8 cellular contexts compared by ENCODE assay signal in the genomic region with DNA sequence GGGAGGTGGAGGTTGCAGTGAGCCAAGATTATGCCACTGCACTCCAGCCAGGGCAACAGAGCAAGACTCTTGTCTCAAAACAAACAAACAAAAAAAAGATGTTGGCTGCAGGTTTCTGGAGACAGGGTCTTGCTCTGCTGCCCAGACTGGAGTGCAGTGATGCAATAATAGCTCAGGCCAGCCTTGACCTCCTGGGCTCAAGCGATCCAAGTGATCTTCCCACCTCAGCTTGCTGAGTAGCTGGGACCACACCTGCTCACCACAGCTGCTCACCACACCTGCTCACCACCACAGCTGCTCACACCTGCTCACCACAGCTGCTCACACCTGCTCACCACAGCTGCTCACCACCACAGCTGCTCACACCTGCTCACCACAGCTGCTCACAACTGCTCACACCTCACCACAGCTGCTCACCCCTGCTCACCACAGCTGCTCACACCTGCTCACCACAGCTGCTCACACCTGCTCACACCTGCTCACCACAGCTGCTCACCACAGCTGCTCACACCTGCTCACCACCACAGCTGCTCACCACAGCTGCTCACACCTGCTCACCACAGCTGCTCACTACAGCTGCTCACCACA. TPM values are rescaled to one million over a fixed set of nuclear protein-coding genes. Genes with fewer than 3 reads are reported as not detected.
A peak's percentile ranks its signal among the peaks of the same experiment; 100 is the strongest.
DNase-seq lines count a peak whose midpoint lies in the region; ATAC-seq, FAIRE-seq and TF ChIP-seq lines count a peak whose summit lies in the region.
"Not testable (repeated sequence)": the region's sequence is repeated elsewhere in the genome, so short reads cannot be mapped to it uniquely, and the experiment has no call there.
"Had no signal": no experiment of that assay in that cellular context is flagged by ENCODE, and none has a peak within 500 bp of the region (broad histone marks: within the 10 kb centered on the region; RNA-seq: fewer than 3 reads in every experiment).

No MANE protein-coding gene starts in this region.

- H3K4me2 ChIP-seq in K562 (ENCODE audit: insufficient read depth, low read length) = not testable (repeated sequence)

- H3K9me3 ChIP-seq in CD8-positive, alpha-beta memory T cell (ENCODE audit: low read length); K562 (replicated peaks; ENCODE audit: control insufficient read depth, insufficient read depth, low read depth, low read length); kidney (ENCODE audit: control insufficient read depth in 1 of 2, low read length in 2 of 2); spleen: not testable (repeated sequence)

- not testable (repeated sequence) for TF ChIP-seq RAD21 in K562 (CRISPR knock-in tag; conservative IDR thresholded peaks at IDR 0.05 in 1 of 2, IDR thresholded peaks at IDR 0.05 in 1 of 2)

- not testable (repeated sequence) for TF ChIP-seq POLR2A in K562 (conservative IDR thresholded peaks at IDR 0.05); spleen (IDR thresholded peaks at IDR 0.05)

- not testable (repeated sequence) for H4K20me1 ChIP-seq in K562 (replicated peaks; ENCODE audit: control insufficient read depth, insufficient read depth, low read length)

- not testable (repeated sequence) for H2AFZ ChIP-seq in K562 (ENCODE audit: low read depth, low read length)

- H3K9ac ChIP-seq in K562 (ENCODE audit: insufficient read depth in 1 of 2, low read depth in 2 of 2, low read length in 2 of 2); kidney (ENCODE audit: low read length in 2 of 2): not testable (repeated sequence)

- 85% methylated on average over 1 of the region's 1 CpG for WGBS in K562 (ENCODE audit: insufficient coverage, low coverage, missing lambda C conversion rate)
- 0 to 89% (median 53%) methylated on average over 1 of the region's 1 CpG for WGBS in spleen, 5 donors

- H3K36me3 ChIP-seq in CD8-positive, alpha-beta memory T cell (ENCODE audit: insufficient read depth, low read length) = peaks cover 26% of the 10 kb centered on the region
- H3K36me3 ChIP-seq in K562 (ENCODE audit: control insufficient read depth, insufficient read depth, low read length) (peaks cover 68% of the 10 kb centered on the region; the same call in 2 of the 3 replicates), kidney (ENCODE audit: control insufficient read depth in 1 of 2, insufficient read depth in 2 of 2, low read length in 2 of 2) (peaks cover 15 to 28% of the 10 kb centered on the region in 2 donors), spleen (peaks cover 0 to 97% (median 67%) of the 10 kb centered on the region in 6 donors)

- H3K27me3 Mint-ChIP-seq in CD8-positive, alpha-beta memory T cell = peaks cover 0 to 11% of the 10 kb centered on the region in 2 donors
- not testable (repeated sequence) for H3K27me3 Mint-ChIP-seq in activated T-cell treated with anti-CD3 and anti-CD28 coated beads, Interleukin-2, amount 50 U/mL, for 72 hours (ENCODE audit: low read depth)

- TF ChIP-seq EP300 in K562 (IDR thresholded peaks at IDR 0.05; ENCODE audit: low read length) = not testable (repeated sequence)

- FAIRE-seq in K562 (lab: Jason Lieb, UNC); kidney (lab: Jason Lieb, UNC): not testable (repeated sequence)

- H3K27ac Mint-ChIP-seq in CD8-positive, alpha-beta memory T cell = peak overlapping the region; percentile 80 to 99 (median 92)
- peak overlapping the region; percentile 83 for H3K27ac Mint-ChIP-seq in activated T-cell treated with anti-CD3 and anti-CD28 coated beads, Interleukin-2, amount 50 U/mL, for 72 hours

- peak; percentile 9 to 17 for ATAC-seq in activated CD4-positive, CD25-positive, alpha-beta regulatory T cell treated with anti-CD3 and anti-CD28 coated beads, Interleukin-2, amount 50 U/mL, for 24 hours
- ATAC-seq in activated T-cell treated with anti-CD3 and anti-CD28 coated beads, Interleukin-2, amount 50 U/mL, for 72 hours (replicated peaks in 1 of 2) = peak in 1 of 2 donors; percentile 13
- not testable (repeated sequence) for ATAC-seq in K562

- POLR2A ChIA-PET in CD8-positive, alpha-beta memory T cell (lab: Charles Lee) = not testable (repeated sequence)
- POLR2A ChIA-PET in K562 (lab: Yijun Ruan, JAX) = interaction anchor here (1.6 kb wide), 1 partner anchor 18 kb away, joined by 4 read pairs; no protein-coding TSS in a partner anchor

- not testable (repeated sequence) for H3K27me3 ChIP-seq in CD8-positive, alpha-beta memory T cell (ENCODE audit: insufficient read depth, low read length, poor library complexity, severe bottlenecking); K562 (ENCODE audit: control insufficient read depth in 2 of 2, insufficient read depth in 2 of 2, low read length in 2 of 2); spleen (replicated peaks in 1 of 7)

- H3K4me3 ChIP-seq in CD8-positive, alpha-beta memory T cell (ENCODE audit: low read length); K562; kidney (ENCODE audit: low read length in 2 of 2); spleen: not testable (repeated sequence)

- H3K9me1 ChIP-seq in K562 (ENCODE audit: control insufficient read depth, insufficient read depth, low read length) = not testable (repeated sequence)

- TF ChIP-seq CTCF in K562 (IDR thresholded peaks at IDR 0.05 in 2 of 3, conservative IDR thresholded peaks at IDR 0.05 in 1 of 3; ENCODE audit: insufficient read depth in 2 of 3, low read depth in 1 of 3, low read length in 3 of 3); kidney (IDR thresholded peaks at IDR 0.05; ENCODE audit: borderline replicate concordance, extremely low read depth, insufficient read depth); spleen (IDR thresholded peaks at IDR 0.05 in 8 of 11, conservative IDR thresholded peaks at IDR 0.05 in 3 of 11): not testable (repeated sequence)

- peaks cover 16 to 21% (median 19%) of the 10 kb centered on the region in 3 donors for H3K4me1 Mint-ChIP-seq in CD8-positive, alpha-beta memory T cell
- H3K4me1 Mint-ChIP-seq in activated T-cell treated with anti-CD3 and anti-CD28 coated beads, Interleukin-2, amount 50 U/mL, for 72 hours (ENCODE audit: low read depth) = not testable (repeated sequence)

- H3K9me3 Mint-ChIP-seq in CD8-positive, alpha-beta memory T cell = peaks cover 0 to 15% (median 10%) of the 10 kb centered on the region in 5 donors
- H3K9me3 Mint-ChIP-seq in activated T-cell treated with anti-CD3 and anti-CD28 coated beads, Interleukin-2, amount 50 U/mL, for 72 hours = not testable (repeated sequence)

- H3K4me3 Mint-ChIP-seq in CD8-positive, alpha-beta memory T cell = peak overlapping the region; percentile 8 to 85 (median 49)
- H3K4me3 Mint-ChIP-seq in activated T-cell treated with anti-CD3 and anti-CD28 coated beads, Interleukin-2, amount 50 U/mL, for 72 hours = not testable (repeated sequence)

- peaks cover 27 to 69% (median 32%) of the 10 kb centered on the region in 3 donors for H3K36me3 Mint-ChIP-seq in CD8-positive, alpha-beta memory T cell
- peaks cover 20 to 38% of the 10 kb centered on the region in 2 donors for H3K36me3 Mint-ChIP-seq in activated T-cell treated with anti-CD3 and anti-CD28 coated beads, Interleukin-2, amount 50 U/mL, for 72 hours (ENCODE audit: insufficient read depth in 2 of 2)

- BruUV-seq in K562 (replicated peaks; lab: Mats Ljungman, UMichigan) = not testable (repeated sequence)

- intact Hi-C loops in K562 (cut with micrococcal nuclease); kidney (cut with DNase I); spleen (cut with DNase I; ENCODE audit: low total_unique reads): not testable (repeated sequence)

- H3K27ac ChIP-seq in CD8-positive, alpha-beta memory T cell (ENCODE audit: low read depth, low read length); K562 (ENCODE audit: extremely low read depth, low read depth, low read length); kidney (ENCODE audit: low read depth in 2 of 2, low read length in 2 of 2): not testable (repeated sequence)
- peak overlapping the region in 3 of 8 donors; percentile 23 to 70 (median 30) for H3K27ac ChIP-seq in spleen

- H3K4me1 ChIP-seq in CD8-positive, alpha-beta memory T cell (ENCODE audit: insufficient read depth, low read length); K562 (replicated peaks in 1 of 2; ENCODE audit: control insufficient read depth in 2 of 2, insufficient read depth in 2 of 2, low read length in 2 of 2); kidney (ENCODE audit: control insufficient read depth in 1 of 2, insufficient read depth in 1 of 2, low read depth in 1 of 2, low read length in 2 of 2); spleen: not testable (repeated sequence)

- not testable (repeated sequence) for H3K79me2 ChIP-seq in K562 (ENCODE audit: control insufficient read depth, insufficient read depth, low read length)

- DNase-seq in CD8-positive, alpha-beta memory T cell = peak in 2 of 5 donors; percentile 34 to 55
- peak; percentile 15 for DNase-seq in LHCN-M2 (ENCODE audit: low read depth)
- not testable (repeated sequence) for DNase-seq in activated T-cell treated with anti-CD3 and anti-CD28 coated beads, Interleukin-2, amount 50 U/mL, for 72 hours; K562 (ENCODE audit: extremely low read depth in 1 of 4, low spot score in 3 of 4)
- DNase-seq in kidney = peak; percentile 16
- DNase-seq in spleen = peak; percentile 22

- in situ Hi-C loops in K562 (cut with MboI) = not testable (repeated sequence)

- CTCF ChIA-PET in CD8-positive, alpha-beta memory T cell (lab: Charles Lee); K562 (lab: Yijun Ruan, JAX; ENCODE audit: low intra/inter-chr PET ratio): not testable (repeated sequence)

RNA-seq across cellular contexts. Expression of gene CPLX1, which starts 30.0 kb away (rescaled TPM):
- under 1 TPM; 0.13 to 0.16 TPM for total RNA-seq in CD8-positive, alpha-beta memory T cell
- not detected for polyA plus RNA-seq in CD8-positive, alpha-beta memory T cell
- total RNA-seq in LHCN-M2 (2014; rRNA removed) (not detected in 2 replicates), K562 (2014; rRNA removed) (0.61 and 1.00 TPM in 2 replicates), K562 (2014; rRNA removed; fragmentation: Illumina TruSeq; extraction: Trizol) (not detected in 2 replicates), K562 (2015; rRNA removed; fragmentation: Illumina TruSeq; extraction: Trizol) (0.07 and 0.23 TPM in 2 replicates), K562 (2021) (2.1 and 3.3 TPM in 2 replicates), kidney (10.2 TPM), spleen (10 to 100 TPM in 4 of 7 donors, 1 to 10 TPM in 3; 1.3 to 20.7 (median 12.4) TPM)
- 0.07 TPM for polyA plus RNA-seq in LHCN-M2 (2012)
- 1 to 10 TPM; 1.3 to 1.9 TPM for total RNA-seq in activated T-cell treated with anti-CD3 and anti-CD28 coated beads, Interleukin-2, amount 50 U/mL, for 72 hours
- total RNA-seq in K562 (2011; cell fraction: chromatin; rRNA removed; ENCODE audit: low replicate concordance) = 1.1 and 1.5 TPM in 2 replicates
- total RNA-seq in K562 (2011; cell fraction: nucleolus; rRNA removed) = 0.92 and 1.3 TPM in 2 replicates
- total RNA-seq in K562 (2011; cell fraction: nucleoplasm; rRNA removed) = 0.61 and 0.73 TPM in 2 replicates
- polyA plus RNA-seq in K562 (2011; rRNA removed) (0.17 and 0.23 TPM in 2 replicates), K562 (2014; fragmentation: Illumina TruSeq; extraction: Trizol) (0.12 and 0.21 TPM in 2 replicates), K562 (2014; fragmentation: Nextera tagmentation; extraction: Ambion mirVana) (under 1 TPM in 1 of 2 experiments, not detected in 1; 0.03 TPM), K562 (2014; rRNA removed) (0.55 and 1.3 TPM in 2 replicates), kidney (ENCODE audit: insufficient read depth, low read depth, low replicate concordance) (3.9 TPM), spleen (10 to 100 TPM in 2 of 3 donors, 1 to 10 TPM in 1; 5.1 to 12.3 (median 10.7) TPM)
- polyA plus RNA-seq in K562 (2011; cell fraction: cytosol; rRNA removed) = 0.04 and 0.33 TPM in 2 replicates
- polyA plus RNA-seq in K562 (2011; cell fraction: nucleus; rRNA removed) = 1.2 and 4.9 TPM in 2 replicates
- 0.50 and 1.6 TPM in 2 replicates for polyA plus RNA-seq in K562 (2012)
- polyA minus RNA-seq in K562 (2011; rRNA and poly(A)+ RNA removed) = 0.18 TPM in 1 of 2 replicates, not detected in the other
- polyA minus RNA-seq in K562 (2011; cell fraction: cytosol; rRNA and poly(A)+ RNA removed) = 2.2 TPM in 1 of 2 replicates, not detected in the other
- 0.27 TPM in 1 of 2 replicates, not detected in the other for polyA minus RNA-seq in K562 (2011; cell fraction: nucleus; rRNA and poly(A)+ RNA removed)
- total RNA-seq: bronchial epithelial cell had no signal
